33 cellular contexts compared by ENCODE assay signal in the genomic region with DNA sequence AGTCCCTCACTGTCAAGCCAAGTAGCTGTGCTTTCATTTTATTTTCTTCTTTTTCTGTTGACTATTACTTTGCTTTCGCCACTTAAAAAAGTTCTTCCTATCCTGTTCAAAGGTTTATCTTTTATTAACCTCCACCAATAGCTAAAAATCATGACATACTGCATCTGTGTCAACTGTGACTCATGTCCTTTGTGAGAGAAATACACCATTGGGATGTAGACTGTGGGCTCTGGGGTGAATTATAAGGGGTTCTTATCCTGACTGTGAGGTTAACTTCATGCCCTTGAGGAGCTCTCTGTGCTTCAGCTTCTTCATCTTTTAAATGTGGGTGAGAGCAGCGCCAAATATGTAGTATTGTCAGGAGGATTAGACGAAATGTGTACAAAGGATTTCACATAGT.
"Had no signal": no experiment of that assay in that cellular context is flagged by ENCODE, and none has a peak within 500 bp of the region (broad histone marks: within the 10 kb centered on the region; RNA-seq: fewer than 3 reads in every experiment).

No MANE protein-coding gene starts in this region.

- H3K36me3 ChIP-seq: adrenal gland, ascending aorta, brain microvascular endothelial cell, breast epithelium, cardiac muscle cell had no signal

- FAIRE-seq: astrocyte, bronchial epithelial cell, colon had no signal

- H3K27ac ChIP-seq: adrenal gland, ascending aorta, body of pancreas, brain microvascular endothelial cell, breast epithelium, cardiac muscle cell had no signal

- DNase-seq: activated effector memory CD4-positive, alpha-beta T cell treated with anti-CD3 and anti-CD28 coated beads, Interleukin-2, amount 50 U/mL, for 16 hours; activated effector memory CD4-positive, alpha-beta T cell treated with Interleukin-2 at 50 U/mL for 16 hours; activated gamma-delta T cell; activated gamma-delta T cell treated with Interleukin-2 at 50 U/mL for 16 hours; activated naive CD4-positive, alpha-beta T cell; activated naive CD4-positive, alpha-beta T cell treated with anti-CD3 and anti-CD28 coated beads for 36 hours; activated naive CD4-positive, alpha-beta T cell treated with anti-CD3 and anti-CD28 coated beads, Interleukin-2, amount 10 ng/mL, durations not matched to agents 7 days and 5 days; activated naive CD4-positive, alpha-beta T cell treated with anti-CD3 and anti-CD28 coated beads, Interleukin-2, amount 50 U/mL, for 16 hours; activated naive CD4-positive, alpha-beta T cell treated with Interleukin-2 at 50 U/mL for 16 hours; activated naive CD8-positive, alpha-beta T cell treated with anti-CD3 and anti-CD28 coated beads for 36 hours; activated naive CD8-positive, alpha-beta T cell treated with anti-CD3 and anti-CD28 coated beads, Interleukin-2, amount 10 ng/mL, durations not matched to agents 7 days and 5 days; activated naive CD8-positive, alpha-beta T cell treated with anti-CD3 and anti-CD28 coated beads, Interleukin-2, amount 50 U/mL, for 24 hours; activated T-cell treated with anti-CD3 and anti-CD28 coated beads, Interleukin-2, amount 50 U/mL, for 4 hours; activated T-cell treated with anti-CD3 and anti-CD28 coated beads, Interleukin-2, amount 50 U/mL, for 48 hours; activated T-cell treated with anti-CD3 and anti-CD28 coated beads, Interleukin-2, amount 50 U/mL, for 72 hours; adrenal gland; amniotic stem cell; amygdala; anterior cingulate cortex; aorta; body of pancreas; brain microvascular endothelial cell; caudate nucleus; central memory CD4-positive, alpha-beta T cell; cerebellar nuclear complex had no signal

- H3K9me3 ChIP-seq: adrenal gland had no signal

- H3K27me3 ChIP-seq: adrenal gland, ascending aorta, body of pancreas, brain microvascular endothelial cell, breast epithelium, cardiac muscle cell had no signal

- ATAC-seq: activated naive CD4-positive, alpha-beta T cell treated with anti-CD3 and anti-CD28 coated beads, Interleukin-2, amount 50 U/mL, for 72 hours; activated naive CD8-positive, alpha-beta T cell treated with anti-CD3 and anti-CD28 coated beads, Interleukin-2, amount 50 U/mL, for 24 hours; activated T-cell treated with anti-CD3 and anti-CD28 coated beads, Interleukin-2, amount 50 U/mL, for 4 hours; activated T-cell treated with anti-CD3 and anti-CD28 coated beads, Interleukin-2, amount 50 U/mL, for 72 hours; activated T-helper 17 cell treated with anti-CD3 and anti-CD28 coated beads, Interleukin-2, amount 50 U/mL, for 72 hours; body of pancreas had no signal

- H3K4me3 ChIP-seq: adrenal gland, ascending aorta, body of pancreas, breast epithelium, cardiac muscle cell had no signal

- H3K4me1 ChIP-seq: adrenal gland, ascending aorta, body of pancreas, breast epithelium had no signal
